In the genomic region with DNA sequence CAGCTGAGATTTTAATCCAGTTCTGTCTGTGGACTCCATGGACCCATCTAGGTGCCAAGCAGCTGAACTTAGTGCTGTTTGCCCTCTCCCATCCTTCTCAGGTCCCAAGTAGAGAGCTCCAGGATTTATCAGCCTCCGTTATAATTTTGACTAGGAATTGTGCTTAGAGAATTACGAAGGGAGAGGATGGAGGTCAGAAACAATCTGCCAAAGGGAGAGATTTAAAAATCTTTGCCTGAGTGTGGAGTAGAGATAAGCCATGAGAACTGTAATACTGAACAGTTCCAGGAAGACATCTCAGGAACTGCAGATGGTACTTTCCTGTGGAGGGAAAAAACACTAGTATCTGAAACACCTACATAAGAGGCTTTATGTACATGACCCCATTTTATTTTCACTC, we compare ENCODE assay signal across 16 cellular contexts. TPM values are rescaled to one million over a fixed set of nuclear protein-coding genes. Genes with fewer than 3 reads are reported as not detected.
A peak's percentile ranks its signal among the peaks of the same experiment; 100 is the strongest.
DNase-seq lines count a peak whose midpoint lies in the region; ATAC-seq, FAIRE-seq and TF ChIP-seq lines count a peak whose summit lies in the region.
"Had no signal": no experiment of that assay in that cellular context is flagged by ENCODE, and none has a peak within 500 bp of the region (broad histone marks: within the 10 kb centered on the region; RNA-seq: fewer than 3 reads in every experiment).

No MANE protein-coding gene starts in this region.

- ATAC-seq in natural killer cell (no peak), HG03432 (IDR thresholded peaks at IDR 0.05; ENCODE audit: unreplicated experiment) (no peak)

- intact Hi-C loops in natural killer cell (cut with micrococcal nuclease): no loop called here

- DNase-seq in T-helper 1 cell: no peak
- no peak for DNase-seq in HFFc6
- DNase-seq in activated naive CD8-positive, alpha-beta T cell treated with anti-CD3 and anti-CD28 coated beads for 36 hours: no peak
- DNase-seq in natural killer cell: no peak
- DNase-seq in urothelium cell line (ENCODE audit: low spot score): no peak
- DNase-seq in stimulated activated CD4-positive, alpha-beta T cell treated with anti-CD3 and anti-CD28 coated beads, Interleukin-4, amount 100 ng/mL, for 1 hour: no peak
- DNase-seq: DMS 273 treated with DMSO at 0.1 percent for 48 hours; dorsolateral prefrontal cortex; H9; left ventricle myocardium inferior; NCI-H2029; NCI-H446; NK-92 treated with Interleukin-12 subunit alpha and Interleukin-12 subunit beta, amount 100 ng/mL, for 24 hours; stimulated activated CD8-positive, alpha-beta memory T cell treated with anti-CD3 and anti-CD28 coated beads, Interleukin-4, amount 100 ng/mL, for 48 hours had no signal

- peaks cover 41% of the 10 kb centered on the region for H3K36me3 Mint-ChIP-seq in T-helper 1 cell treated with Interleukin-12 subunit alpha and Interleukin-12 subunit beta and Interleukin-4 antibody, amounts not matched to agents 30 μg/mL and 1 μg/mL, for 36 hours (ENCODE audit: low read depth)
- H3K36me3 Mint-ChIP-seq in HFFc6 (ENCODE audit: low read depth) (peaks cover 60% of the 10 kb centered on the region), natural killer cell (peaks cover 46% of the 10 kb centered on the region)
- H3K36me3 Mint-ChIP-seq in activated naive CD8-positive, alpha-beta T cell treated with anti-CD3 and anti-CD28 coated beads for 36 hours: peaks cover 18% of the 10 kb centered on the region

- H3K4me3 Mint-ChIP-seq in T-helper 1 cell treated with Interleukin-12 subunit alpha and Interleukin-12 subunit beta and Interleukin-4 antibody, amounts not matched to agents 30 μg/mL and 1 μg/mL, for 36 hours: no peak overlapping the region
- H3K4me3 Mint-ChIP-seq in HFFc6 (peak overlapping the region; percentile 30; the same call in 1 of the 2 replicates), natural killer cell (no peak overlapping the region)
- no peak overlapping the region for H3K4me3 Mint-ChIP-seq in activated naive CD8-positive, alpha-beta T cell treated with anti-CD3 and anti-CD28 coated beads for 36 hours
- H3K4me3 Mint-ChIP-seq: H9 had no signal

- H3K9me3 Mint-ChIP-seq in T-helper 1 cell treated with Interleukin-12 subunit alpha and Interleukin-12 subunit beta and Interleukin-4 antibody, amounts not matched to agents 30 μg/mL and 1 μg/mL, for 36 hours: no peaks in the 10 kb centered on the region
- H3K9me3 Mint-ChIP-seq in HFFc6 (peaks cover 8% of the 10 kb centered on the region; the same call in 1 of the 2 replicates), natural killer cell (no peaks in the 10 kb centered on the region)
- H3K9me3 Mint-ChIP-seq in activated naive CD8-positive, alpha-beta T cell treated with anti-CD3 and anti-CD28 coated beads for 36 hours: no peaks in the 10 kb centered on the region
- H3K9me3 Mint-ChIP-seq: H9 had no signal

- FAIRE-seq in urothelium cell line (lab: Jason Lieb, UNC): no peak

- H3K27me3 Mint-ChIP-seq in T-helper 1 cell treated with Interleukin-12 subunit alpha and Interleukin-12 subunit beta and Interleukin-4 antibody, amounts not matched to agents 30 μg/mL and 1 μg/mL, for 36 hours (ENCODE audit: low read depth): no peaks in the 10 kb centered on the region
- H3K27me3 Mint-ChIP-seq in HFFc6 (ENCODE audit: insufficient read depth): peaks cover 39% of the 10 kb centered on the region
- H3K27me3 Mint-ChIP-seq in activated naive CD8-positive, alpha-beta T cell treated with anti-CD3 and anti-CD28 coated beads for 36 hours: no peaks in the 10 kb centered on the region
- no peaks in the 10 kb centered on the region for H3K27me3 Mint-ChIP-seq in natural killer cell (ENCODE audit: low read depth in 2 of 2)

- H3K27ac Mint-ChIP-seq in T-helper 1 cell treated with Interleukin-12 subunit alpha and Interleukin-12 subunit beta and Interleukin-4 antibody, amounts not matched to agents 30 μg/mL and 1 μg/mL, for 36 hours: peak overlapping the region; percentile 2
- H3K27ac Mint-ChIP-seq in HFFc6 (peak overlapping the region; percentile 75), natural killer cell (peak overlapping the region; percentile 34 to 73)
- peak overlapping the region; percentile 69 for H3K27ac Mint-ChIP-seq in activated naive CD8-positive, alpha-beta T cell treated with anti-CD3 and anti-CD28 coated beads for 36 hours
- H3K27ac Mint-ChIP-seq: H9 had no signal

- TF ChIP-seq CTCF in HFFc6 (IDR thresholded peaks at IDR 0.05) (no peak), natural killer cell (IDR thresholded peaks at IDR 0.05) (no peak)

- H3K4me1 Mint-ChIP-seq in T-helper 1 cell treated with Interleukin-12 subunit alpha and Interleukin-12 subunit beta and Interleukin-4 antibody, amounts not matched to agents 30 μg/mL and 1 μg/mL, for 36 hours (ENCODE audit: low read depth): peaks cover 2% of the 10 kb centered on the region
- H3K4me1 Mint-ChIP-seq in HFFc6 (ENCODE audit: low read depth) (peaks cover 28% of the 10 kb centered on the region), natural killer cell (peaks cover 0 to 8% of the 10 kb centered on the region in 2 donors)
- H3K4me1 Mint-ChIP-seq in activated naive CD8-positive, alpha-beta T cell treated with anti-CD3 and anti-CD28 coated beads for 36 hours: peaks cover 5% of the 10 kb centered on the region
- H3K4me1 Mint-ChIP-seq: H9 had no signal

RNA-seq across cellular contexts. Expression of a gene that starts 27.0 kb away (rescaled TPM):
- total RNA-seq in HFFc6 (2021; fragmentation: NEBNext Ultra II Directional; extraction: Animal tissue kit (Norgen Biotek cat#: 25700)): 10 to 100 TPM in 5 of 6 experiments, 1 to 10 TPM in 1; 9.0 to 13.0 (median 11.5) TPM
- 10 to 100 TPM; 39.3 to 39.7 TPM for total RNA-seq in activated naive CD8-positive, alpha-beta T cell treated with anti-CD3 and anti-CD28 coated beads for 36 hours
- 100 to 1,000 TPM; 152 to 187 (median 186) TPM for total RNA-seq in natural killer cell

RNA-seq across cellular contexts. Expression of a gene that starts 27.7 kb away (rescaled TPM):
- 100 to 1,000 TPM; 537 to 635 (median 600) TPM for total RNA-seq in HFFc6 (2021; fragmentation: NEBNext Ultra II Directional; extraction: Animal tissue kit (Norgen Biotek cat#: 25700))
- total RNA-seq in activated naive CD8-positive, alpha-beta T cell treated with anti-CD3 and anti-CD28 coated beads for 36 hours: 100 to 1,000 TPM; 719 to 745 TPM
- 1,000 to 10,000 TPM; 2,956 to 3,334 (median 3,276) TPM for total RNA-seq in natural killer cell

RNA-seq across cellular contexts. Expression of a gene that starts 36.9 kb away (rescaled TPM):
- total RNA-seq in HFFc6 (2021; fragmentation: NEBNext Ultra II Directional; extraction: Animal tissue kit (Norgen Biotek cat#: 25700)): 10 to 100 TPM in 1 of 6 experiments, 1 to 10 TPM in 5; 6.5 to 11.8 (median 7.3) TPM
- 10 to 100 TPM; 28.6 to 32.8 TPM for total RNA-seq in activated naive CD8-positive, alpha-beta T cell treated with anti-CD3 and anti-CD28 coated beads for 36 hours
- 10 to 100 TPM; 34.7 to 65.3 (median 41.2) TPM for total RNA-seq in natural killer cell

Comparison
In these comparisons a context has a peak if more than half of its experiments do, and no peak if none do; other contexts are left out.
1. H3K27ac Mint-ChIP-seq: peak in every context shown above with its lines; median percentile 75 in HFFc6; 69 in activated naive CD8-positive, alpha-beta T cell treated with anti-CD3 and anti-CD28 coated beads for 36 hours; 54 in natural killer cell; 2 in T-helper 1 cell treated with Interleukin-12 subunit alpha and Interleukin-12 subunit beta and Interleukin-4 antibody, amounts not matched to agents 30 μg/mL and 1 μg/mL, for 36 hours.